In genomic region chr16:67430504-67431076, GRCh38 we compare ENCODE assay signal across 6 cellular contexts. TPM values are rescaled to one million over a fixed set of nuclear protein-coding genes. Genes with fewer than 3 reads are reported as not detected.
A peak's percentile ranks its signal among the peaks of the same experiment; 100 is the strongest.
DNase-seq lines count a peak whose midpoint lies in the region; ATAC-seq and TF ChIP-seq lines count a peak whose summit lies in the region.

No MANE protein-coding gene starts in this region.

- no peaks in the 10 kb centered on the region for H3K9me3 Mint-ChIP-seq in WTC11
- no peaks in the 10 kb centered on the region for H3K9me3 Mint-ChIP-seq in stimulated activated naive B cell treated with anti-CD40 and anti-IgM and Interleukin-4, amounts not matched to agents 10 μg/mL and 1 μg/mL and 100 μg/mL, for 72 hours

- peaks cover 65% of the 10 kb centered on the region for H3K4me1 Mint-ChIP-seq in WTC11
- H3K4me1 Mint-ChIP-seq in stimulated activated naive B cell treated with anti-CD40 and anti-IgM and Interleukin-4, amounts not matched to agents 10 μg/mL and 1 μg/mL and 100 μg/mL, for 72 hours: peaks cover 32 to 47% of the 10 kb centered on the region in 2 donors

- no peaks in the 10 kb centered on the region for H3K36me3 Mint-ChIP-seq in WTC11
- H3K36me3 Mint-ChIP-seq in stimulated activated naive B cell treated with anti-CD40 and anti-IgM and Interleukin-4, amounts not matched to agents 10 μg/mL and 1 μg/mL and 100 μg/mL, for 72 hours: peaks cover 9 to 18% of the 10 kb centered on the region in 2 donors

- peaks cover 2% of the 10 kb centered on the region for H3K36me3 ChIP-seq in GM06990 (ENCODE audit: control insufficient read depth, insufficient read depth, low read length)

- no peak for TF ChIP-seq CTCF in GM06990 (IDR thresholded peaks at IDR 0.05; ENCODE audit: insufficient read depth, low read length, poor library complexity, severe bottlenecking)
- TF ChIP-seq CTCF in WTC11 (IDR thresholded peaks at IDR 0.05): no peak

- H3K4me3 ChIP-seq in GM06990 (replicated peaks; ENCODE audit: low read depth, low read length): peak overlapping the region; percentile 35

- CTCF ChIA-PET in WTC11 (lab: Charles Lee): interaction anchor here (0.6 to 4.7 kb wide), 22 partner anchors 10 to 413 kb away, joined by 3 to 57 read pairs (median 5); partner anchors contain the start of genes LRRC36 and TPPP3

- intact Hi-C loops in left cardiac atrium (cut with DNase I): no loop called here

- ATAC-seq in WTC11 (peak; percentile 4), left cardiac atrium (peak; percentile 32 to 46)
- peak; percentile 12 to 14 for ATAC-seq in stimulated activated naive B cell treated with anti-CD40 and anti-IgM and Interleukin-4, amounts not matched to agents 10 μg/mL and 1 μg/mL and 100 μg/mL, for 72 hours (replicated peaks)

- DNase-seq in GM06990 (ENCODE audit: extremely low read depth, insufficient read length): no peak
- no peak for DNase-seq in WTC11 (ENCODE audit: low spot score)
- DNase-seq in left cardiac atrium: no peak
- DNase-seq in stimulated activated naive B cell treated with anti-CD40 and anti-IgM and Interleukin-4, amounts not matched to agents 10 μg/mL and 1 μg/mL and 100 μg/mL, for 72 hours: no peak
- no peak for DNase-seq in NCI-H774 (lab: John Stamatoyannopoulos, UW)
- DNase-seq in NCI-H1930 (lab: John Stamatoyannopoulos, UW): no peak

- H3K27me3 ChIP-seq in GM06990 (replicated peaks; ENCODE audit: control insufficient read depth, insufficient read depth, low read length): peaks cover 4% of the 10 kb centered on the region

- H3K27me3 Mint-ChIP-seq in WTC11 (ENCODE audit: low read depth): peaks cover 12% of the 10 kb centered on the region
- peaks cover 35 to 36% of the 10 kb centered on the region in 2 donors for H3K27me3 Mint-ChIP-seq in stimulated activated naive B cell treated with anti-CD40 and anti-IgM and Interleukin-4, amounts not matched to agents 10 μg/mL and 1 μg/mL and 100 μg/mL, for 72 hours

- POLR2A ChIA-PET in WTC11 (lab: Charles Lee): interaction anchor here (0.6 to 1.3 kb wide), 5 partner anchors 11 to 160 kb away, joined by 3 to 5 read pairs (median 3); no protein-coding TSS in a partner anchor

- H3K4me3 Mint-ChIP-seq in WTC11: peak overlapping the region; percentile 77
- peak overlapping the region; percentile 84 to 85 for H3K4me3 Mint-ChIP-seq in stimulated activated naive B cell treated with anti-CD40 and anti-IgM and Interleukin-4, amounts not matched to agents 10 μg/mL and 1 μg/mL and 100 μg/mL, for 72 hours

- H3K27ac Mint-ChIP-seq in WTC11: peak overlapping the region; percentile 53; the same call in 1 of the 2 replicates
- H3K27ac Mint-ChIP-seq in stimulated activated naive B cell treated with anti-CD40 and anti-IgM and Interleukin-4, amounts not matched to agents 10 μg/mL and 1 μg/mL and 100 μg/mL, for 72 hours: no peak overlapping the region

TF ChIP-seq in WTC11, 78 proteins besides CTCF, POLR2A, EP300 and RAD21 (continues in another document):
- TF ChIP-seq NR2C2 (CRISPR knock-in tag; IDR thresholded peaks at IDR 0.05) (no peak), AR (CRISPR knock-in tag; IDR thresholded peaks at IDR 0.05) (no peak), HMGXB4 (CRISPR knock-in tag; IDR thresholded peaks at IDR 0.05) (no peak; the same call in 1 of the 2 replicates), EMX1 (CRISPR knock-in tag; IDR thresholded peaks at IDR 0.05) (no peak), JUN (CRISPR knock-in tag; IDR thresholded peaks at IDR 0.05) (peak; percentile 33; the same call in 1 of the 2 replicates), ATF2 (CRISPR knock-in tag; IDR thresholded peaks at IDR 0.05; ENCODE audit: borderline replicate concordance, low read depth) (peak; percentile 69; the same call in 1 of the 2 replicates), IRF1 (CRISPR knock-in tag; IDR thresholded peaks at IDR 0.05) (no peak), E2F4 (CRISPR knock-in tag; IDR thresholded peaks at IDR 0.05; ENCODE audit: borderline replicate concordance, low read depth) (peak; percentile 76; the same call in 1 of the 2 replicates), E2F1 (CRISPR knock-in tag; IDR thresholded peaks at IDR 0.05) (peak; percentile 50; the same call in 1 of the 2 replicates)

RNA-seq across cellular contexts. Expression of gene HSD11B2, which starts 0.3 kb away (rescaled TPM):
- 33.4 to 38.3 TPM (median 36.4 TPM) in 3 replicates for total RNA-seq in WTC11 (2021)
- 1 to 10 TPM in 1 of 2 donors, not detected in 1; 1.6 TPM for total RNA-seq in left cardiac atrium

RNA-seq across cellular contexts. Expression of gene ZDHHC1, which starts 14.3 kb away (rescaled TPM):
- total RNA-seq in WTC11 (2021) (4.2 to 4.9 TPM (median 4.6 TPM) in 3 replicates), left cardiac atrium (1 to 10 TPM; 4.6 to 6.8 TPM)

RNA-seq across cellular contexts. Expression of gene TPPP3, which starts 37.3 kb away (rescaled TPM):
- total RNA-seq in WTC11 (2021) (0.57 to 0.74 TPM (median 0.64 TPM) in 3 replicates), left cardiac atrium (10 to 100 TPM; 22.9 to 40.1 TPM)

RNA-seq across cellular contexts. Expression of gene ATP6V0D1, which starts 50.4 kb away (rescaled TPM):
- total RNA-seq in WTC11 (2021) (32.5 to 44.1 TPM (median 33.8 TPM) in 3 replicates), left cardiac atrium (10 to 100 TPM; 66.9 to 71.3 TPM)

RNA-seq across cellular contexts. Expression of gene AGRP, which starts 52.8 kb away (rescaled TPM):
- total RNA-seq in WTC11 (2021): not detected in 3 replicates
- total RNA-seq in left cardiac atrium: not detected

Comparison
In these comparisons a context has a peak if more than half of its experiments do, and no peak if none do; other contexts are left out.
1. RNA of gene HSD11B2, which starts 0.3 kb away (total RNA-seq): 33.4 to 38.3 TPM in WTC11; 1.6 TPM in left cardiac atrium; every median in the first group is over 10 times any median in the second.
2. RNA of gene TPPP3, which starts 37.3 kb away (total RNA-seq): 22.9 to 40.1 TPM in left cardiac atrium; 0.57 to 0.74 TPM in WTC11; every median in the first group is over 10 times any median in the second.
3. Peak in every context shown above with its lines, with median percentiles within 50 percentile points of each other: ATAC-seq.